In the genomic region with DNA sequence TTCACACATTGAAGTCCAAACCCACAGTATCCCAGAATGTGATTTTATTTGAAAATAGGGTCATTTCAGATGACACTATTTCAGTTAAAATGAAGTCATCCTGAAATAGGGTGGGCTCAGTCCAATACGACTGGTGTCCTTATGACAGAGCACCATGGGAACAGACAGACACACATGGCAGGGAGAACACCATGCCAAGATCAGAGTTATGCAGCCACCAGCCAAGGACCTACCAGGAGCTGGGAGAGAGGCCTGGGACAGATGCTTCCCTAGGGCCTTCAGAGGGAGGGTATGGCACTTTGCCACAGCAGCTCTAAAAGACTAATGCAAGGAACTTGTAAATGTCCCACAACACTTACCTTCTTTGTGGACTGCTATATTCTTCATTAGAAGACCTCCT, we compare ENCODE assay signal across 26 cellular contexts.
"Had no signal": no experiment of that assay in that cellular context is flagged by ENCODE, and none has a peak within 500 bp of the region (broad histone marks: within the 10 kb centered on the region; RNA-seq: fewer than 3 reads in every experiment).

No MANE protein-coding gene starts in this region.

- H3K9me3 ChIP-seq: colonic mucosa, gastroesophageal sphincter, mucosa of descending colon, prostate gland, sigmoid colon, spleen, thoracic aorta, tibial nerve, upper lobe of right lung, vagina had no signal

- H3K4me3 ChIP-seq: colonic mucosa, gastroesophageal sphincter, mucosa of descending colon, neural progenitor cell, prostate gland, sigmoid colon, skin epidermis, spleen, thoracic aorta, tibial nerve, upper lobe of right lung, vagina had no signal

- H3K36me3 ChIP-seq: colonic mucosa, gastroesophageal sphincter, neural progenitor cell, prostate gland, sigmoid colon, spleen, thoracic aorta, tibial nerve, upper lobe of right lung, vagina had no signal

- H3K4me1 ChIP-seq: colonic mucosa, foreskin keratinocyte, gastroesophageal sphincter, prostate gland, sigmoid colon, spleen, tibial nerve, upper lobe of right lung, vagina had no signal

- H3K9ac ChIP-seq: neural progenitor cell had no signal

- H2AFZ ChIP-seq: neural progenitor cell had no signal

- H3K27ac ChIP-seq: colonic mucosa, epithelial cell of prostate, foreskin keratinocyte, gastroesophageal sphincter, neural progenitor cell, prostate gland, sigmoid colon, skin epidermis, spleen, thoracic aorta, tibial nerve, upper lobe of right lung, vagina had no signal

- DNase-seq: colonic mucosa; effector CD8-positive, alpha-beta T cell; endodermal cell; foreskin keratinocyte; glutamatergic neuron; hypothalamus; immature natural killer cell; islet precursor cell; kidney glomerular epithelial cell; mesenchymal stem cell; mucosa of descending colon; naive thymus-derived CD4-positive, alpha-beta T cell; nucleus accumbens; sigmoid colon; spleen; stimulated activated CD4-positive, alpha-beta T cell treated with anti-CD3 and anti-CD28 coated beads, Interleukin-2, amount 100 ng/mL, for 48 hours; stimulated activated naive B cell treated with anti-CD40 and anti-IgM and Interleukin-4, amounts not matched to agents 10 μg/mL and 1 μg/mL and 100 μg/mL, for 72 hours; upper lobe of right lung had no signal

- H3K27me3 ChIP-seq: colonic mucosa, foreskin keratinocyte, gastroesophageal sphincter, neural progenitor cell, sigmoid colon, spleen, tibial nerve, upper lobe of right lung, vagina had no signal

- H3K4me2 ChIP-seq: neural progenitor cell had no signal
